Comparison of ENCODE assay signal across 14 cellular contexts in the genomic region with DNA sequence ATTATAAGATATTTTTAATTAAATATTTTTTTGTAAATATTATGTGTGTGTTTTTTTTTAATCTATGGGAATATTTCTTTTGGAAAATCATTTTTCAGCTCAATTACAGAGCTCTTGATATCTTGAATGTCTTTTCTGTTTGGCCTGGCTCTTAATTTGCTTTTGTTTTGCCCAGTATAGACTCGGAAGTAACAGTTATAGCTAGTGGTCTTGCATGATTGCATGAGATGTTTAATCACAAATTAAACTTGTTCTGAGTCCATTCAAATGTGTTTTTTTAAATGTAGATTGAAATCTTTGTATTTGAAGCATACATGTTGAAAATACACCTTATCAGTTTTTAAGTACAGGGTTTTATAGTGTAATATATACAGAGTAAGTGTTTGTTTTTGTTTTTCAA. TPM values are rescaled to one million over a fixed set of nuclear protein-coding genes. Genes with fewer than 3 reads are reported as not detected.
DNase-seq lines count a peak whose midpoint lies in the region; ATAC-seq and TF ChIP-seq lines count a peak whose summit lies in the region.
"Had no signal": no experiment of that assay in that cellular context is flagged by ENCODE, and none has a peak within 500 bp of the region (broad histone marks: within the 10 kb centered on the region; RNA-seq: fewer than 3 reads in every experiment).

No MANE protein-coding gene starts in this region.

- TF ChIP-seq POLR2A in heart left ventricle (IDR thresholded peaks at IDR 0.05): no peak

- no peak overlapping the region for H3K9ac ChIP-seq in duodenal mucosa (ENCODE audit: low read depth in 1 of 2, low read length in 2 of 2)

- ATAC-seq in heart left ventricle (no peak), left cardiac atrium (no peak)

- 68 to 82% (median 72%) methylated on average over 1 of the region's 1 CpG for WGBS in heart left ventricle, 4 donors
- WGBS in urinary bladder: 44% methylated on average over 1 of the region's 1 CpG

- intact Hi-C loops in heart left ventricle (cut with DNase I) (no loop called here), left cardiac atrium (cut with DNase I) (no loop called here)

- peaks cover 0 to 67% (median 9%) of the 10 kb centered on the region in 9 donors for H3K27me3 ChIP-seq in heart left ventricle
- peaks cover 0 to 9% of the 10 kb centered on the region in 2 donors for H3K27me3 ChIP-seq in duodenal mucosa (ENCODE audit: control insufficient read depth in 1 of 2, insufficient read depth in 2 of 2, low read length in 2 of 2)
- H3K27me3 ChIP-seq in muscle layer of duodenum (ENCODE audit: low read depth, low read length): no peaks in the 10 kb centered on the region

- H3K36me3 ChIP-seq in heart left ventricle: no peaks in the 10 kb centered on the region
- H3K36me3 ChIP-seq in duodenal mucosa (ENCODE audit: control insufficient read depth in 1 of 2, insufficient read depth in 2 of 2, low read length in 2 of 2): no peaks in the 10 kb centered on the region
- no peaks in the 10 kb centered on the region for H3K36me3 ChIP-seq in muscle layer of duodenum (ENCODE audit: control insufficient read depth in 1 of 2, insufficient read depth in 2 of 2, low read length in 2 of 2)
- no peaks in the 10 kb centered on the region for H3K36me3 ChIP-seq in urinary bladder (ENCODE audit: insufficient read depth)

- no peak for TF ChIP-seq CTCF in heart left ventricle (IDR thresholded peaks at IDR 0.05)

- H3K27ac ChIP-seq in heart left ventricle (no peak overlapping the region), duodenal mucosa (ENCODE audit: low read depth, low read length) (no peak overlapping the region), muscle layer of duodenum (ENCODE audit: low read length) (no peak overlapping the region), urinary bladder (ENCODE audit: low read depth) (no peak overlapping the region)

- peak overlapping the region in 9 of 12 donors; percentile 58 to 84 (median 66) for H3K4me3 ChIP-seq in heart left ventricle
- peak overlapping the region; percentile 0 to 32 for H3K4me3 ChIP-seq in duodenal mucosa (ENCODE audit: low read depth in 1 of 2, low read length in 2 of 2)
- H3K4me3 ChIP-seq in muscle layer of duodenum (ENCODE audit: low read depth in 1 of 2, low read length in 2 of 2): peak overlapping the region; percentile 38 to 78
- H3K4me3 ChIP-seq in urinary bladder (ENCODE audit: low read depth, low read length): peak overlapping the region; percentile 29

- DNase-seq in heart left ventricle (no peak), left cardiac atrium (no peak), HuH-7 (ENCODE audit: low spot score) (no peak), DMS53 (lab: John Stamatoyannopoulos, UW) (no peak)
- DNase-seq in activated effector memory CD4-positive, alpha-beta T cell treated with anti-CD3 and anti-CD28 coated beads, Interleukin-2, amount 50 U/mL, for 16 hours: no peak
- DNase-seq: activated CD4-positive, alpha-beta T cell treated with anti-CD3 and anti-CD28 coated beads, Interleukin-2, amount 50 U/mL, for 1 hour; activated naive CD4-positive, alpha-beta T cell; effector CD4-positive, alpha-beta T cell; NCI-H524 treated with DMSO at 0.1 percent for 48 hours; posterior cingulate gyrus had no signal

- H3K9me3 ChIP-seq in heart left ventricle (no peaks in the 10 kb centered on the region), duodenal mucosa (ENCODE audit: control insufficient read depth in 1 of 2, low read length in 2 of 2) (no peaks in the 10 kb centered on the region), muscle layer of duodenum (ENCODE audit: control insufficient read depth in 1 of 2, low read length in 2 of 2) (no peaks in the 10 kb centered on the region)

- H3K4me1 ChIP-seq in heart left ventricle: peaks cover 0 to 19% (median 7%) of the 10 kb centered on the region in 12 donors
- no peaks in the 10 kb centered on the region for H3K4me1 ChIP-seq in duodenal mucosa (ENCODE audit: control insufficient read depth in 1 of 2, insufficient read depth in 2 of 2, low read length in 2 of 2)
- peaks cover 0 to 9% of the 10 kb centered on the region in 2 donors for H3K4me1 ChIP-seq in muscle layer of duodenum (ENCODE audit: control insufficient read depth in 1 of 2, insufficient read depth in 2 of 2, low read length in 2 of 2)
- H3K4me1 ChIP-seq in urinary bladder (ENCODE audit: insufficient read depth): no peaks in the 10 kb centered on the region

RNA-seq across cellular contexts. Expression of gene ID4, which starts 2.6 kb away (rescaled TPM):
- total RNA-seq in heart left ventricle (10 to 100 TPM in 1 of 9 donors, 1 to 10 TPM in 8; 1.5 to 29.6 (median 2.7) TPM), left cardiac atrium (10 to 100 TPM in 1 of 2 donors, 1 to 10 TPM in 1; 9.0 to 44.0 TPM), urinary bladder (102 TPM)
- polyA plus RNA-seq in heart left ventricle (1 to 10 TPM; 3.7 to 5.9 TPM), urinary bladder (50.2 TPM)
- total RNA-seq: LHCN-M2 had no signal

Comparison
In these comparisons a context has a peak if more than half of its experiments do, and no peak if none do; other contexts are left out.
1. H3K4me3 ChIP-seq: peak in every context shown above with its lines; median percentile 66 in heart left ventricle; 58 in muscle layer of duodenum; 29 in urinary bladder; 16 in duodenal mucosa.